Comparison of ENCODE assay signal across 23 cellular contexts in genomic region chr11:112786886-112787530, GRCh38.
"Had no signal": no experiment of that assay in that cellular context is flagged by ENCODE, and none has a peak within 500 bp of the region (broad histone marks: within the 10 kb centered on the region; RNA-seq: fewer than 3 reads in every experiment).

No MANE protein-coding gene starts in this region.

- H3K36me3 ChIP-seq: adrenal gland, cardiac muscle cell, right lobe of liver, thyroid gland, upper lobe of right lung had no signal

- H3K4me1 ChIP-seq: right lobe of liver, upper lobe of right lung had no signal

- H3K4me3 ChIP-seq: adrenal gland, body of pancreas, cardiac muscle cell, right lobe of liver, thyroid gland, upper lobe of right lung had no signal

- H3K27me3 ChIP-seq: adrenal gland, body of pancreas, cardiac muscle cell, right lobe of liver, thyroid gland, upper lobe of right lung had no signal

- H3K27ac ChIP-seq: adrenal gland, body of pancreas, cardiac muscle cell, right lobe of liver, thyroid gland, upper lobe of right lung had no signal

- DNase-seq: activated CD4-positive, alpha-beta T cell treated with anti-CD3 and anti-CD28 coated beads for 36 hours; activated CD4-positive, CD25-positive, alpha-beta regulatory T cell; activated CD8-positive, alpha-beta T cell treated with anti-CD3 and anti-CD28 coated beads, Interleukin-2, amount 10 ng/mL, durations not matched to agents 7 days and 5 days; activated effector memory CD4-positive, alpha-beta T cell treated with Interleukin-2 at 50 U/mL for 16 hours; activated naive CD4-positive, alpha-beta T cell treated with anti-CD3 and anti-CD28 coated beads for 36 hours; activated naive CD8-positive, alpha-beta T cell treated with anti-CD3 and anti-CD28 coated beads for 36 hours; aorta; body of pancreas; cortex of kidney; effector memory CD8-positive, alpha-beta T cell; hippocampal formation; left colon; naive thymus-derived CD8-positive, alpha-beta T cell; right lobe of liver; small intestine; stimulated activated CD4-positive, alpha-beta T cell treated with anti-CD3 and anti-CD28 coated beads, Interleukin-4, amount 100 ng/mL, for 4 hours; stimulated activated CD8-positive, alpha-beta memory T cell treated with anti-CD3 and anti-CD28 coated beads, Interleukin-4, amount 100 ng/mL, for 48 hours; stimulated activated naive CD8-positive, alpha-beta T cell treated with anti-CD3 and anti-CD28 coated beads, Interleukin-15, amount 100 ng/mL, for 72 hours; substantia nigra; thyroid gland; upper lobe of right lung had no signal

- H3K9me3 ChIP-seq: adrenal gland, body of pancreas, right lobe of liver, thyroid gland, upper lobe of right lung had no signal
